Comparison of ENCODE assay signal across 32 cellular contexts in the genomic region with DNA sequence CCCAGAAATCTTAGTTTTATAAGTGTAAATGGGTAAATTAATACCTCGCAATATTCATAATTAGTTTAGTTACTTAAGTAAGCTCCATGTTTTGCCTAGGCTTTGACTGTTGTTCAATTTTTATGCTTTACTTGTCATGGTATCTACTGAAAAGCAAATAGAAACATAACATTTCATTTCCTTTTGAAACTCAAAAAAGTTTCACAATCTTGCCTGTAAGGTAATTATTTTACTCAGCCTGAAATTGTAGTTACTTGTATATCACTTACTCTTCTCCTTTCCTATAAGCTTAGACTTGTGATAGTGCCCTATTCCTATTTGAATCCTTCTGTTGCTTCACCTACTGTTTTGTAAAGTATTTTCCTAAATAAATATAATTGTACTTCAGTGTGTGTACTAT.
"Had no signal": no experiment of that assay in that cellular context is flagged by ENCODE, and none has a peak within 500 bp of the region (broad histone marks: within the 10 kb centered on the region; RNA-seq: fewer than 3 reads in every experiment).

No MANE protein-coding gene starts in this region.

- H3K4me1 ChIP-seq: SJCRH30 had no signal

- H3K4me3 ChIP-seq: SJCRH30, SK-N-MC had no signal

- H3K27ac ChIP-seq: RWPE1, SJCRH30, SK-N-MC had no signal

- H3K27me3 ChIP-seq: SJCRH30 had no signal

- DNase-seq: Karpas-422, NCI-H1048, NCI-H1092 treated with DMSO at 0.1 percent for 48 hours, NCI-H1105 treated with DMSO at 0.1 percent for 48 hours, NCI-H1417, NCI-H1436, NCI-H146, NCI-H1694, NCI-H187, NCI-H1930, NCI-H2029 treated with DMSO at 0.1 percent for 48 hours, NCI-H2081 treated with DMSO at 0.1 percent for 48 hours, NCI-H2107, NCI-H2171, NCI-H226, NCI-H446 treated with DMSO at 0.1 percent for 48 hours, NCI-H510A, NCI-H524, NCI-H748 treated with DMSO at 0.1 percent for 48 hours, NCI-H82, OCI-M1, PC-3, SHP77, SIG-M5, SJCRH30, T-cell had no signal

- ATAC-seq: Panc1, PC-3, Right ventricle myocardium inferior, SK-N-SH treated with all-trans-retinoic acid at 6 μM for 48 hours, T-cell had no signal

- H3K36me3 ChIP-seq: SJCRH30 had no signal

- FAIRE-seq: RCC 7860 had no signal

- H3K9me3 ChIP-seq: SJCRH30 had no signal
